1 cellular context compared by ENCODE assay signal in the genomic region with DNA sequence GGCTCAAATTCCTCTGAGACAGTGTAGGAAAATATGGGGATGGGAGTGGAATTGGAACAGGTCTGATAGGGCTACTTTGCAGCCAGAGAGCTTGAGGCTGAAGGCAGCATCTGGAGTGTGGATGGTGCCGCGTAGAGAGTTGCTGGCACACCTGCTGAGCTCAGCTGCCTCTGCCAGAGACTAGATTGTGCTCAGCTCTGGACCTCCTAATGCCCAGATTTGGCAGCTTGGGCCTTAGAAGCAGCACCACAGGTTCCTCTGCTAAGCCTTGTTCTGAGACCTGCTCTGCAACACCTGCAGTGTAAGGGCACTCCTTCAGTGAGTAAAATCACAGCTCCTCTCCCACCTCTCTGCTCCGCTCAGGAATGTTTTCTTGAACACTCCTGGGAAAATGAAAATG.
TF ChIP-seq lines count a peak whose summit lies in the region.

No MANE protein-coding gene starts in this region.

TF ChIP-seq in GM23338, 12 proteins besides CTCF, POLR2A, EP300 and RAD21 (continued from another document):
- TF ChIP-seq STAT1 (IDR thresholded peaks at IDR 0.05; ENCODE audit: unreplicated experiment) (no peak), POLR2AphosphoS5 (IDR thresholded peaks at IDR 0.05; ENCODE audit: low read depth) (no peak)
- TF ChIP-seq, protein P1, sequence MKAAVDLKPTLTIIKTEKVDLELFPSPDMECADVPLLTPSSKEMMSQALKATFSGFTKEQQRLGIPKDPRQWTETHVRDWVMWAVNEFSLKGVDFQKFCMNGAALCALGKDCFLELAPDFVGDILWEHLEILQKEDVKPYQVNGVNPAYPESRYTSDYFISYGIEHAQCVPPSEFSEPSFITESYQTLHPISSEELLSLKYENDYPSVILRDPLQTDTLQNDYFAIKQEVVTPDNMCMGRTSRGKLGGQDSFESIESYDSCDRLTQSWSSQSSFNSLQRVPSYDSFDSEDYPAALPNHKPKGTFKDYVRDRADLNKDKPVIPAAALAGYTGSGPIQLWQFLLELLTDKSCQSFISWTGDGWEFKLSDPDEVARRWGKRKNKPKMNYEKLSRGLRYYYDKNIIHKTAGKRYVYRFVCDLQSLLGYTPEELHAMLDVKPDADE (IDR thresholded peaks at IDR 0.05): no peak
